ENCODE assay signal across 16 cellular contexts in genomic region chr6:35402856-35403191, GRCh38. TPM values are rescaled to one million over a fixed set of nuclear protein-coding genes. Genes with fewer than 3 reads are reported as not detected.
DNase-seq lines count a peak whose midpoint lies in the region; ATAC-seq and TF ChIP-seq lines count a peak whose summit lies in the region.
"Had no signal": no experiment of that assay in that cellular context is flagged by ENCODE, and none has a peak within 500 bp of the region (broad histone marks: within the 10 kb centered on the region; RNA-seq: fewer than 3 reads in every experiment).

No MANE protein-coding gene starts in this region.

- ATAC-seq in foreskin keratinocyte: no peak
- ATAC-seq in stimulated activated memory B cell treated with anti-CD40 and anti-IgM and Interleukin-4, amounts not matched to agents 10 μg/mL and 1 μg/mL and 100 μg/mL, for 72 hours: no peak
- ATAC-seq in HG03521 (IDR thresholded peaks at IDR 0.05; ENCODE audit: unreplicated experiment): no peak
- ATAC-seq in GM21717 (IDR thresholded peaks at IDR 0.05; ENCODE audit: unreplicated experiment): no peak
- ATAC-seq in HG02678 (IDR thresholded peaks at IDR 0.05; ENCODE audit: unreplicated experiment): no peak

- CTCF ChIA-PET in Calu3 (lab: Charles Lee) (no interaction called here), RWPE1 (lab: Yijun Ruan, JAX) (no interaction called here)

- peaks cover 38% of the 10 kb centered on the region for H3K4me1 Mint-ChIP-seq in Calu3 (ENCODE audit: low read depth, unreplicated experiment)
- peaks cover 19% of the 10 kb centered on the region for H3K4me1 Mint-ChIP-seq in stimulated activated memory B cell treated with anti-CD40 and anti-IgM and Interleukin-4, amounts not matched to agents 10 μg/mL and 1 μg/mL and 100 μg/mL, for 72 hours

- H3K4me3 Mint-ChIP-seq in Calu3 (ENCODE audit: low read depth, unreplicated experiment): peak overlapping the region; percentile 5
- H3K4me3 Mint-ChIP-seq in stimulated activated memory B cell treated with anti-CD40 and anti-IgM and Interleukin-4, amounts not matched to agents 10 μg/mL and 1 μg/mL and 100 μg/mL, for 72 hours: no peak overlapping the region

- TF ChIP-seq CTCF in Calu3 (IDR thresholded peaks at IDR 0.05; ENCODE audit: unreplicated experiment): no peak
- TF ChIP-seq CTCF in RWPE1 (conservative IDR thresholded peaks at IDR 0.05; ENCODE audit: low read depth): no peak
- TF ChIP-seq CTCF in foreskin keratinocyte (conservative IDR thresholded peaks at IDR 0.05): no peak

- no peak for DNase-seq in Calu3
- DNase-seq in RWPE1 (ENCODE audit: low spot score): no peak
- DNase-seq in foreskin keratinocyte: no peak
- DNase-seq: DMS79 treated with DMSO at 0.1 percent for 48 hours, H7, KBM-7, NCI-H1048, NCI-H2081 treated with DMSO at 0.1 percent for 48 hours, NCI-H510A, NCI-H82, Right ventricle myocardium superior had no signal

- BruUV-seq in Calu3 (replicated peaks; lab: Mats Ljungman, UMichigan): no TSS peak

- POLR2A ChIA-PET in RWPE1 (lab: Yijun Ruan, JAX; ENCODE audit: low non-redundant PET): no interaction called here

- no peaks in the 10 kb centered on the region for H3K27me3 ChIP-seq in foreskin keratinocyte

- H3K36me3 Mint-ChIP-seq in Calu3 (ENCODE audit: insufficient read depth, unreplicated experiment): peaks cover 9% of the 10 kb centered on the region
- H3K36me3 Mint-ChIP-seq in stimulated activated memory B cell treated with anti-CD40 and anti-IgM and Interleukin-4, amounts not matched to agents 10 μg/mL and 1 μg/mL and 100 μg/mL, for 72 hours: peaks cover 12% of the 10 kb centered on the region

- H3K27ac ChIP-seq in RWPE1 (peak overlapping the region; percentile 10; the same call in 1 of the 2 replicates), foreskin keratinocyte (peak overlapping the region; percentile 99)
- H3K27ac ChIP-seq: SK-N-MC had no signal

- peak overlapping the region; percentile 9 for H3K27ac Mint-ChIP-seq in Calu3 (ENCODE audit: unreplicated experiment)
- peak overlapping the region; percentile 13 for H3K27ac Mint-ChIP-seq in stimulated activated memory B cell treated with anti-CD40 and anti-IgM and Interleukin-4, amounts not matched to agents 10 μg/mL and 1 μg/mL and 100 μg/mL, for 72 hours

- H3K9me3 Mint-ChIP-seq in Calu3 (ENCODE audit: low read depth, unreplicated experiment): no peaks in the 10 kb centered on the region
- no peaks in the 10 kb centered on the region for H3K9me3 Mint-ChIP-seq in stimulated activated memory B cell treated with anti-CD40 and anti-IgM and Interleukin-4, amounts not matched to agents 10 μg/mL and 1 μg/mL and 100 μg/mL, for 72 hours

- no peaks in the 10 kb centered on the region for H3K27me3 Mint-ChIP-seq in Calu3 (ENCODE audit: unreplicated experiment)
- H3K27me3 Mint-ChIP-seq in stimulated activated memory B cell treated with anti-CD40 and anti-IgM and Interleukin-4, amounts not matched to agents 10 μg/mL and 1 μg/mL and 100 μg/mL, for 72 hours: no peaks in the 10 kb centered on the region

- intact Hi-C loops in Calu3 (cut with micrococcal nuclease; ENCODE audit: unreplicated experiment): no loop called here

- peaks cover 32% of the 10 kb centered on the region for H3K4me1 ChIP-seq in foreskin keratinocyte

RNA-seq across cellular contexts. Expression of gene FANCE, which starts 49.3 kb away (rescaled TPM):
- total RNA-seq in Calu3 (2022) (10.4 and 10.9 TPM in 2 replicates), foreskin keratinocyte (14.0 and 14.5 TPM in 2 replicates)
- polyA plus RNA-seq in foreskin keratinocyte: 10.6 and 11.7 TPM in 2 replicates
